In the genomic region with DNA sequence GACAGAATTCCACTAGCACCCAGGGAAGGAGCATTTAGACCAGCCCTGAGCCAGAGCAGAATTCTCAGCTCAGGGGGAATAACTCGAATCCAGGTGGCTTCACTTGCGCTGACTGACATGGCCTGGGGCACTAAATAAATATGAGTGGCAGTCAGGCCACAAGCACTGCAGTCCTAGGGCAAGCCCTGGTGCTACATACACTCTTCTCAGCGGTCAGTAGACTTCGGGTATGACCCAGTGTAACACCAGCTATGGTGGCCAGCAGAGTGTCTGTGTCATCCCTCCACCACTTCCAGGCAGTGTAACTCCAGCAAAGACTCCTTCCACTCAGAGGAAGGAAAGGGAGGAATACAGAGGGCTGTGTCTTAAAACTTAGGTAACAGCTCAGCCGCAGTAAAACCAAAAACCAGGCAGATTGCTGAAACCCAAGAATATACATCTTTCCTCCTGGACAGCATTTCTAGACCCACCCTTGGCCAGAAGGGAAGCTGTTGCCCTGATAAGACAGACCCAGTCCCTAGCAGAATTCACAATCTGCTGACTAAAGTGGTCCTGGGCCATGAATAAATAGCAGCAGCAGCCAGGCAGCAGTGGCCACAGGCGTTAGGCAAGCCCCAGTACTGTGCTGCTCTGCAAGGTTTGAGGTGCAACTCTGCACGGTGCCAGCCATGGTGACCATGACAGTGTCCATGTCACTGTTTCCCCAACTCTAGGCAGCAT, we compare ENCODE assay signal across 1 cellular context.
TF ChIP-seq lines count a peak whose summit lies in the region.

No MANE protein-coding gene starts in this region.

TF ChIP-seq in GM23338, 12 proteins besides CTCF, POLR2A, EP300 and RAD21 (continued from another document):
- TF ChIP-seq, protein P1, sequence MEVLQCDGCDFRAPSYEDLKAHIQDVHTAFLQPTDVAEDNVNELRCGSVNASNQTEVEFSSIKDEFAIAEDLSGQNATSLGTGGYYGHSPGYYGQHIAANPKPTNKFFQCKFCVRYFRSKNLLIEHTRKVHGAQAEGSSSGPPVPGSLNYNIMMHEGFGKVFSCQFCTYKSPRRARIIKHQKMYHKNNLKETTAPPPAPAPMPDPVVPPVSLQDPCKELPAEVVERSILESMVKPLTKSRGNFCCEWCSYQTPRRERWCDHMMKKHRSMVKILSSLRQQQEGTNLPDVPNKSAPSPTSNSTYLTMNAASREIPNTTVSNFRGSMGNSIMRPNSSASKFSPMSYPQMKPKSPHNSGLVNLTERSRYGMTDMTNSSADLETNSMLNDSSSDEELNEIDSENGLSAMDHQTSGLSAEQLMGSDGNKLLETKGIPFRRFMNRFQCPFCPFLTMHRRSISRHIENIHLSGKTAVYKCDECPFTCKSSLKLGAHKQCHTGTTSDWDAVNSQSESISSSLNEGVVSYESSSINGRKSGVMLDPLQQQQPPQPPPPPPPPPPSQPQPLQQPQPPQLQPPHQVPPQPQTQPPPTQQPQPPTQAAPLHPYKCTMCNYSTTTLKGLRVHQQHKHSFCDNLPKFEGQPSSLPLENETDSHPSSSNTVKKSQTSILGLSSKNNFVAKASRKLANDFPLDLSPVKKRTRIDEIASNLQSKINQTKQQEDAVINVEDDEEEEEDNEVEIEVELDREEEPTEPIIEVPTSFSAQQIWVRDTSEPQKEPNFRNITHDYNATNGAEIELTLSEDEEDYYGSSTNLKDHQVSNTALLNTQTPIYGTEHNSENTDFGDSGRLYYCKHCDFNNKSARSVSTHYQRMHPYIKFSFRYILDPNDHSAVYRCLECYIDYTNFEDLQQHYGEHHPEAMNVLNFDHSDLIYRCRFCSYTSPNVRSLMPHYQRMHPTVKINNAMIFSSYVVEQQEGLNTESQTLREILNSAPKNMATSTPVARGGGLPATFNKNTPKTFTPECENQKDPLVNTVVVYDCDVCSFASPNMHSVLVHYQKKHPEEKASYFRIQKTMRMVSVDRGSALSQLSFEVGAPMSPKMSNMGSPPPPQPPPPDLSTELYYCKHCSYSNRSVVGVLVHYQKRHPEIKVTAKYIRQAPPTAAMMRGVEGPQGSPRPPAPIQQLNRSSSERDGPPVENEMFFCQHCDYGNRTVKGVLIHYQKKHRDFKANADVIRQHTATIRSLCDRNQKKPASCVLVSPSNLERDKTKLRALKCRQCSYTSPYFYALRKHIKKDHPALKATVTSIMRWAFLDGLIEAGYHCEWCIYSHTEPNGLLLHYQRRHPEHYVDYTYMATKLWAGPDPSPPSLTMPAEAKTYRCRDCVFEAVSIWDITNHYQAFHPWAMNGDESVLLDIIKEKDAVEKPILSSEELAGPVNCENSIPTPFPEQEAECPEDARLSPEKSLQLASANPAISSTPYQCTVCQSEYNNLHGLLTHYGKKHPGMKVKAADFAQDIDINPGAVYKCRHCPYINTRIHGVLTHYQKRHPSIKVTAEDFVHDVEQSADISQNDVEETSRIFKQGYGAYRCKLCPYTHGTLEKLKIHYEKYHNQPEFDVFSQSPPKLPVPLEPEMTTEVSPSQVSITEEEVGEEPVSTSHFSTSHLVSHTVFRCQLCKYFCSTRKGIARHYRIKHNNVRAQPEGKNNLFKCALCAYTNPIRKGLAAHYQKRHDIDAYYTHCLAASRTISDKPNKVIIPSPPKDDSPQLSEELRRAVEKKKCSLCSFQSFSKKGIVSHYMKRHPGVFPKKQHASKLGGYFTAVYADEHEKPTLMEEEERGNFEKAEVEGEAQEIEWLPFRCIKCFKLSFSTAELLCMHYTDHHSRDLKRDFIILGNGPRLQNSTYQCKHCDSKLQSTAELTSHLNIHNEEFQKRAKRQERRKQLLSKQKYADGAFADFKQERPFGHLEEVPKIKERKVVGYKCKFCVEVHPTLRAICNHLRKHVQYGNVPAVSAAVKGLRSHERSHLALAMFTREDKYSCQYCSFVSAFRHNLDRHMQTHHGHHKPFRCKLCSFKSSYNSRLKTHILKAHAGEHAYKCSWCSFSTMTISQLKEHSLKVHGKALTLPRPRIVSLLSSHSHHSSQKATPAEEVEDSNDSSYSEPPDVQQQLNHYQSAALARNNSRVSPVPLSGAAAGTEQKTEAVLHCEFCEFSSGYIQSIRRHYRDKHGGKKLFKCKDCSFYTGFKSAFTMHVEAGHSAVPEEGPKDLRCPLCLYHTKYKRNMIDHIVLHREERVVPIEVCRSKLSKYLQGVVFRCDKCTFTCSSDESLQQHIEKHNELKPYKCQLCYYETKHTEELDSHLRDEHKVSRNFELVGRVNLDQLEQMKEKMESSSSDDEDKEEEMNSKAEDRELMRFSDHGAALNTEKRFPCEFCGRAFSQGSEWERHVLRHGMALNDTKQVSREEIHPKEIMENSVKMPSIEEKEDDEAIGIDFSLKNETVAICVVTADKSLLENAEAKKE (CRISPR knock-in tag; IDR thresholded peaks at IDR 0.05): no peak
- no peak for TF ChIP-seq CREB1 (CRISPR knock-in tag; IDR thresholded peaks at IDR 0.05; ENCODE audit: low read depth)
- TF ChIP-seq JUNB (IDR thresholded peaks at IDR 0.05; ENCODE audit: unreplicated experiment): no peak
TF ChIP-seq in GM23338: peak in this region for 0.
